8 cellular contexts compared by ENCODE assay signal in genomic region chr14:34982421-34983147, GRCh38. TPM values are rescaled to one million over a fixed set of nuclear protein-coding genes. Genes with fewer than 3 reads are reported as not detected.
DNase-seq lines count a peak whose midpoint lies in the region; ATAC-seq and TF ChIP-seq lines count a peak whose summit lies in the region.

Gene SRP54, plus strand, starts transcription at chr14:34982992. Its CDS starts 13,718 bp downstream, at chr14:34996710.

- H3K27ac ChIP-seq in effector memory CD4-positive, alpha-beta T cell (ENCODE audit: insufficient read depth, low read length, poor library complexity, severe bottlenecking), result peak within 1 kb of the TSS; percentile 98
- H3K27ac ChIP-seq in lung (ENCODE audit: low read depth in 1 of 2, low read length in 1 of 2), result peak within 1 kb of the TSS; percentile 91 to 94

- peak; percentile 99 for DNase-seq in COR-L47 (lab: John Stamatoyannopoulos, UW)
- peak; percentile 92 for DNase-seq in GM20000 (ENCODE audit: low spot score)
- peak; percentile 92 for DNase-seq in HS-5 (ENCODE audit: low read depth)
- peak; percentile 97 for DNase-seq in NK-92 (lab: John Stamatoyannopoulos, UW; ENCODE audit: unreplicated experiment)
- peak; percentile 99 for DNase-seq in activated CD8-positive, alpha-beta memory T cell treated with anti-CD3 and anti-CD28 coated beads for 1 hour (ENCODE audit: extremely low read depth in 1 of 2, low read depth in 1 of 2)
- peak; percentile 100 for DNase-seq in effector memory CD4-positive, alpha-beta T cell
- DNase-seq in lung (ENCODE audit: low spot score), result peak; percentile 99
- peak; percentile 97 to 100 (median 99) for DNase-seq in stimulated activated CD4-positive, alpha-beta T cell treated with anti-CD3 and anti-CD28 coated beads, TNF-alpha, amount 100 ng/mL, for 4 hours (ENCODE audit: low read depth in 3 of 3)

- peak; percentile 92 for ATAC-seq in lung (ENCODE audit: insufficient read depth, low FRiP score)

- no peaks in the 10 kb centered on the region for H3K9me3 ChIP-seq in effector memory CD4-positive, alpha-beta T cell (ENCODE audit: control insufficient read depth, low read length)
- no peaks in the 10 kb centered on the region for H3K9me3 ChIP-seq in lung (ENCODE audit: control insufficient read depth in 2 of 2, insufficient read depth in 1 of 2, low read length in 1 of 2)

- H3K36me3 ChIP-seq in effector memory CD4-positive, alpha-beta T cell (ENCODE audit: control insufficient read depth, insufficient read depth, low read length), result no peaks in the 10 kb centered on the region
- H3K36me3 ChIP-seq in lung (ENCODE audit: control insufficient read depth in 2 of 2, insufficient read depth in 2 of 2, low read length in 2 of 2), result peaks cover 0 to 1% of the 10 kb centered on the region in 2 donors

- H3K27me3 ChIP-seq in effector memory CD4-positive, alpha-beta T cell (replicated peaks; ENCODE audit: control insufficient read depth, insufficient read depth, low read length, poor library complexity, severe bottlenecking), result no peaks in the 10 kb centered on the region
- H3K27me3 ChIP-seq in lung (ENCODE audit: control insufficient read depth, insufficient read depth), result no peaks in the 10 kb centered on the region

- peaks cover 5% of the 10 kb centered on the region for H3K4me1 ChIP-seq in effector memory CD4-positive, alpha-beta T cell (ENCODE audit: control insufficient read depth, insufficient read depth, low read length, poor library complexity, severe bottlenecking)
- peaks cover 8 to 14% of the 10 kb centered on the region in 2 donors for H3K4me1 ChIP-seq in lung (ENCODE audit: control insufficient read depth in 2 of 2, insufficient read depth in 2 of 2, low read length in 2 of 2)

- TF ChIP-seq CTCF in GM20000 (IDR thresholded peaks at IDR 0.05; ENCODE audit: extremely low read depth, missing control alignments) (no peak), lung (IDR thresholded peaks at IDR 0.05; ENCODE audit: control extremely low read depth, extremely low read depth) (no peak)

- H3K4me3 ChIP-seq in effector memory CD4-positive, alpha-beta T cell (ENCODE audit: insufficient read depth, low read depth, low read length, poor library complexity, severe bottlenecking), result peak within 1 kb of the TSS; percentile 86
- H3K4me3 ChIP-seq in lung, result peak within 1 kb of the TSS; percentile 68

- 0 to 1% methylated on average over 45 of the region's 45 CpGs for WGBS in lung, 2 donors

RNA-seq across cellular contexts. Expression of gene SRP54, which starts in this region (rescaled TPM):
- total RNA-seq in lung, result 10 to 100 TPM; 42.7 to 92.8 TPM
- polyA plus RNA-seq in lung, result 10 to 100 TPM; 24.5 to 46.8 TPM

Comparison
In these comparisons a context has a peak if more than half of its experiments do, and no peak if none do; other contexts are left out.
1. Peak in every context shown above with its lines: DNase-seq, ATAC-seq, H3K4me3 ChIP-seq and H3K27ac ChIP-seq.